Comparison of ENCODE assay signal across 10 cellular contexts in genomic region chr2:73110622-73111299, GRCh38. TPM values are rescaled to one million over a fixed set of nuclear protein-coding genes. Genes with fewer than 3 reads are reported as not detected.
A peak's percentile ranks its signal among the peaks of the same experiment; 100 is the strongest.
DNase-seq lines count a peak whose midpoint lies in the region; ATAC-seq and TF ChIP-seq lines count a peak whose summit lies in the region.
"Had no signal": no experiment of that assay in that cellular context is flagged by ENCODE, and none has a peak within 500 bp of the region (broad histone marks: within the 10 kb centered on the region; RNA-seq: fewer than 3 reads in every experiment).

No MANE protein-coding gene starts in this region.

- H3K4me3 ChIP-seq in CD4-positive, alpha-beta memory T cell (ENCODE audit: low read length in 2 of 2), result no peak overlapping the region
- H3K4me3 ChIP-seq in Panc1 (ENCODE audit: low read depth in 2 of 2, low read length in 2 of 2), result peak overlapping the region; percentile 70 to 71
- H3K4me3 ChIP-seq in esophagus muscularis mucosa, result peak overlapping the region; percentile 63 to 97 (median 78)
- H3K4me3 ChIP-seq in osteoblast (ENCODE audit: insufficient read depth, low read length), result peak overlapping the region; percentile 86
- H3K4me3 ChIP-seq in BE2C (ENCODE audit: low read depth, low read length), result no peak overlapping the region

- CTCF ChIA-PET in CD4-positive, alpha-beta memory T cell (lab: Charles Lee; ENCODE audit: partially characterized antibody), result interaction anchor here (1.0 kb wide), 1 partner anchor 66 kb away, joined by 3 read pairs; no protein-coding TSS in a partner anchor
- CTCF ChIA-PET in Panc1 (lab: Charles Lee), result interaction anchor here (0.6 to 1.5 kb wide), 3 partner anchors 24 to 66 kb away, joined by 3 to 10 read pairs (median 5); no protein-coding TSS in a partner anchor

- peak overlapping the region; percentile 84 to 91 (median 89) for H3K4me3 Mint-ChIP-seq in CD4-positive, alpha-beta memory T cell

- no peak for ATAC-seq in Panc1

- peak overlapping the region; percentile 85 for H3K4me2 ChIP-seq in osteoblast (ENCODE audit: insufficient read depth, low read length)

- no TSS peak for BruUV-seq in Panc1 (replicated peaks; lab: Mats Ljungman, UMichigan)

- intact Hi-C loops in CD4-positive, alpha-beta memory T cell (cut with micrococcal nuclease), result no loop called here
- intact Hi-C loops in Panc1 (cut with micrococcal nuclease; ENCODE audit: unreplicated experiment), result no loop called here
- intact Hi-C loops in esophagus muscularis mucosa (cut with DNase I), result no loop called here

- peaks cover 69% of the 10 kb centered on the region for H3K79me2 ChIP-seq in osteoblast (ENCODE audit: insufficient read depth, low read length)

- no peaks in the 10 kb centered on the region for H3K9me3 ChIP-seq in CD4-positive, alpha-beta memory T cell (ENCODE audit: control insufficient read depth in 1 of 2, low read length in 2 of 2)
- H3K9me3 ChIP-seq in Panc1 (ENCODE audit: control insufficient read depth, insufficient read depth, low read depth, low read length) (no peaks in the 10 kb centered on the region), esophagus muscularis mucosa (no peaks in the 10 kb centered on the region), osteoblast (ENCODE audit: low read depth, low read length) (no peaks in the 10 kb centered on the region), BE2C (no peaks in the 10 kb centered on the region)

- POLR2A ChIA-PET in CD4-positive, alpha-beta memory T cell (lab: Charles Lee; ENCODE audit: partially characterized antibody), result interaction anchor here (1.2 kb wide), 1 partner anchor 39 kb away, joined by 3 read pairs; the partner anchor contains the start of gene SFXN5
- POLR2A ChIA-PET in Panc1 (lab: Charles Lee), result interaction anchor here (0.6 kb wide), 1 partner anchor 40 kb away, joined by 5 read pairs; no protein-coding TSS in a partner anchor

- TF ChIP-seq EP300 in esophagus muscularis mucosa (IDR thresholded peaks at IDR 0.05), result no peak

- TF ChIP-seq POLR2A in esophagus muscularis mucosa (IDR thresholded peaks at IDR 0.05; ENCODE audit: low read depth), result no peak

- TF ChIP-seq CTCF in Panc1 (IDR thresholded peaks at IDR 0.05) (no peak), esophagus muscularis mucosa (IDR thresholded peaks at IDR 0.05) (no peak), osteoblast (IDR thresholded peaks at IDR 0.05; ENCODE audit: extremely low read depth, low read depth, low read length) (no peak), BE2C (IDR thresholded peaks at IDR 0.05; ENCODE audit: low read depth, low read length) (no peak)

- peaks cover 45% of the 10 kb centered on the region for H3K4me1 ChIP-seq in CD4-positive, alpha-beta memory T cell (ENCODE audit: insufficient read depth, low read length)
- H3K4me1 ChIP-seq in Panc1 (ENCODE audit: control insufficient read depth, insufficient read depth, low read length) (peaks cover 16% of the 10 kb centered on the region), esophagus muscularis mucosa (peaks cover 33 to 71% (median 58%) of the 10 kb centered on the region in 4 donors), osteoblast (ENCODE audit: insufficient read depth, low read length) (peaks cover 52% of the 10 kb centered on the region), BE2C (no peaks in the 10 kb centered on the region)

- no peaks in the 10 kb centered on the region for H3K27me3 ChIP-seq in CD4-positive, alpha-beta memory T cell (ENCODE audit: insufficient read depth, low read length)
- H3K27me3 ChIP-seq in Panc1 (ENCODE audit: control insufficient read depth, insufficient read depth, low read length) (no peaks in the 10 kb centered on the region), esophagus muscularis mucosa (peaks cover 0 to 3% (median 0%) of the 10 kb centered on the region in 4 donors), osteoblast (ENCODE audit: insufficient read depth, low read length) (no peaks in the 10 kb centered on the region), BE2C (no peaks in the 10 kb centered on the region)

- no peak overlapping the region for H3K27ac ChIP-seq in CD4-positive, alpha-beta memory T cell (ENCODE audit: low read depth, low read length)
- peak overlapping the region; percentile 14; the same call in 1 of the 2 replicates for H3K27ac ChIP-seq in Panc1 (ENCODE audit: low read length)
- H3K27ac ChIP-seq in esophagus muscularis mucosa (replicated peaks in 1 of 4), result peak overlapping the region; percentile 93 to 97 (median 96)
- H3K27ac ChIP-seq in osteoblast (ENCODE audit: low read depth, low read length), result peak overlapping the region; percentile 85
- H3K27ac ChIP-seq: cardiac muscle cell had no signal

- peak overlapping the region in 6 of 7 donors; percentile 73 to 90 (median 84) for H3K27ac Mint-ChIP-seq in CD4-positive, alpha-beta memory T cell

- H3K9me3 Mint-ChIP-seq in CD4-positive, alpha-beta memory T cell, result no peaks in the 10 kb centered on the region

- 69% methylated on average over 3 of the region's 3 CpGs for WGBS in esophagus muscularis mucosa

- H3K4me1 Mint-ChIP-seq in CD4-positive, alpha-beta memory T cell, result peaks cover 25 to 56% (median 41%) of the 10 kb centered on the region in 4 donors

- peaks cover 49% of the 10 kb centered on the region for H4K20me1 ChIP-seq in osteoblast (ENCODE audit: insufficient read depth, low read length)

- DNase-seq in CD4-positive, alpha-beta memory T cell, result no peak
- no peak for DNase-seq in Panc1 (ENCODE audit: low read depth, low spot score)
- no peak for DNase-seq in esophagus muscularis mucosa (ENCODE audit: extremely low spot score)
- peak; percentile 88 for DNase-seq in osteoblast (ENCODE audit: insufficient read length, low spot score, missing footprints)
- no peak for DNase-seq in NCI-H2227 treated with DMSO at 0.1 percent for 48 hours (lab: John Stamatoyannopoulos, UW)
- DNase-seq in BE2C, result no peak
- no peak for DNase-seq in GOT3 (lab: John Stamatoyannopoulos, UW)
- no peak for DNase-seq in activated CD8-positive, alpha-beta memory T cell treated with anti-CD3 and anti-CD28 coated beads for 24 hours
- DNase-seq: NCI-H1092 treated with DMSO at 0.1 percent for 48 hours had no signal

- no peaks in the 10 kb centered on the region for H3K27me3 Mint-ChIP-seq in CD4-positive, alpha-beta memory T cell

- in situ Hi-C loops in Panc1 (cut with HindIII; ENCODE audit: low pct_unique_long_range_greater_than_20kb, low sequenced_read_pairs), result no loop called here

- H3K36me3 ChIP-seq in CD4-positive, alpha-beta memory T cell (ENCODE audit: insufficient read depth, low read length), result no peaks in the 10 kb centered on the region
- peaks cover 2% of the 10 kb centered on the region; the same call in 1 of the 2 replicates for H3K36me3 ChIP-seq in Panc1 (ENCODE audit: control insufficient read depth, insufficient read depth, low read length)
- no peaks in the 10 kb centered on the region for H3K36me3 ChIP-seq in esophagus muscularis mucosa
- H3K36me3 ChIP-seq in osteoblast (ENCODE audit: insufficient read depth, low read length), result no peaks in the 10 kb centered on the region
- H3K36me3 ChIP-seq in BE2C, result no peaks in the 10 kb centered on the region
- H3K36me3 ChIP-seq: cardiac muscle cell had no signal

- H3K36me3 Mint-ChIP-seq in CD4-positive, alpha-beta memory T cell, result no peaks in the 10 kb centered on the region

- H2AFZ ChIP-seq in osteoblast (ENCODE audit: low read length), result no peak overlapping the region

RNA-seq across cellular contexts. Expression of gene RAB11FIP5, which starts 2.0 kb away (rescaled TPM):
- 10 to 100 TPM; 10.9 to 12.8 TPM for total RNA-seq in CD4-positive, alpha-beta memory T cell
- polyA plus RNA-seq in CD4-positive, alpha-beta memory T cell, result 10 to 100 TPM in 1 of 2 donors, 1 to 10 TPM in 1; 6.4 to 11.6 TPM
- total RNA-seq in Panc1 (2021; ENCODE audit: unreplicated experiment), result 27.3 TPM
- polyA plus RNA-seq in Panc1 (2012; ENCODE audit: insufficient read length), result 20.4 TPM
- total RNA-seq in esophagus muscularis mucosa, result 10 to 100 TPM; 17.0 to 46.4 (median 38.4) TPM
- 53.9 and 59.0 TPM in 2 replicates for total RNA-seq in osteoblast
- 7.8 TPM for polyA plus RNA-seq in BE2C (2012; ENCODE audit: insufficient read depth, insufficient read length, low read depth)

RNA-seq across cellular contexts. Expression of gene SFXN5, which starts 39.2 kb away (rescaled TPM):
- total RNA-seq in CD4-positive, alpha-beta memory T cell, result 10 to 100 TPM in 1 of 2 experiments, 1 to 10 TPM in 1; 6.5 to 10.0 TPM
- polyA plus RNA-seq in CD4-positive, alpha-beta memory T cell, result 1 to 10 TPM in 1 of 2 donors, under 1 TPM in 1; 0.95 to 1.7 TPM
- total RNA-seq in Panc1 (2021; ENCODE audit: unreplicated experiment) (27.8 TPM), esophagus muscularis mucosa (10 to 100 TPM in 1 of 4 donors, 1 to 10 TPM in 3; 5.8 to 10.0 (median 6.8) TPM), osteoblast (13.8 and 17.0 TPM in 2 replicates)
- polyA plus RNA-seq in Panc1 (2012; ENCODE audit: insufficient read length), result 19.7 TPM
- polyA plus RNA-seq in BE2C (2012; ENCODE audit: insufficient read depth, insufficient read length, low read depth), result 5.6 TPM

Comparison
In these comparisons a context has a peak if more than half of its experiments do, and no peak if none do; other contexts are left out.
1. H3K4me3 ChIP-seq: peak in Panc1 (2 of 2), esophagus muscularis mucosa (4 of 4) and osteoblast (single experiment); none in CD4-positive, alpha-beta memory T cell (0 of 2) and BE2C (single experiment).